Comparison of ENCODE assay signal across 26 cellular contexts in genomic region chr3:31440878-31441277, GRCh38.
DNase-seq lines count a peak whose midpoint lies in the region; ATAC-seq, FAIRE-seq and TF ChIP-seq lines count a peak whose summit lies in the region.
"Had no signal": no experiment of that assay in that cellular context is flagged by ENCODE, and none has a peak within 500 bp of the region (broad histone marks: within the 10 kb centered on the region; RNA-seq: fewer than 3 reads in every experiment).

No MANE protein-coding gene starts in this region.

- RAD21 ChIA-PET in GM12878 (lab: Charles Lee; ENCODE audit: unreplicated experiment), result interaction anchor here (0.5 to 1.1 kb wide), 2 partner anchors 37 to 193 kb away, joined by 3 to 4 read pairs; no protein-coding TSS in a partner anchor

- TF ChIP-seq EP300 in GM12878 (IDR thresholded peaks at IDR 0.05; ENCODE audit: borderline replicate concordance in 1 of 2, control insufficient read depth in 1 of 2, low read depth in 2 of 2, low read length in 2 of 2), result no peak

- H3K9ac ChIP-seq in KMS-11 (no peak overlapping the region), GM12878 (ENCODE audit: control insufficient read depth, insufficient read depth, low read length) (no peak overlapping the region)
- H3K9ac ChIP-seq: BLaER1 treated with 17β-estradiol and CSF1 and Interleukin-3, amounts not matched to agents 10 nM and 100 nM; GM23248 had no signal

- no peak overlapping the region for H2AFZ ChIP-seq in KMS-11 (ENCODE audit: low read depth)
- H2AFZ ChIP-seq in GM12878 (ENCODE audit: control insufficient read depth, low read depth, low read length), result no peak overlapping the region
- H2AFZ ChIP-seq: GM23248 had no signal

- in situ Hi-C loops in GM12878 (cut with MboI), result no loop called here

- H3K79me2 ChIP-seq in KMS-11 (ENCODE audit: insufficient read depth, low read depth), result no peaks in the 10 kb centered on the region
- H3K79me2 ChIP-seq in GM12878 (ENCODE audit: control insufficient read depth, insufficient read depth, low read length), result no peaks in the 10 kb centered on the region

- no peak for TF ChIP-seq POLR2A in GM12892 (IDR thresholded peaks at IDR 0.05; ENCODE audit: low read depth, low read length)
- TF ChIP-seq POLR2A in GM12878 (IDR thresholded peaks at IDR 0.05; ENCODE audit: low read depth, low read length), result no peak

- H4K20me1 ChIP-seq in KMS-11 (ENCODE audit: insufficient read depth) (no peaks in the 10 kb centered on the region), GM12878 (ENCODE audit: control insufficient read depth, insufficient read depth) (no peaks in the 10 kb centered on the region)
- H4K20me1 ChIP-seq: BLaER1 treated with 17β-estradiol and CSF1 and Interleukin-3, amounts not matched to agents 10 nM and 100 nM had no signal

- BruUV-seq in GM12878 (replicated peaks; lab: Mats Ljungman, UMichigan), result no TSS peak

- no peak for TF ChIP-seq RAD21 in GM12878 (IDR thresholded peaks at IDR 0.05; ENCODE audit: insufficient read depth, low read depth, low read length)

- ATAC-seq in GM12878, result peak; percentile 61
- ATAC-seq: A549 had no signal

- FAIRE-seq in GM12892 (lab: Jason Lieb, UNC) (peak; percentile 42), GM12878 (lab: Jason Lieb, UNC) (no peak)
- FAIRE-seq: A549, GM18507, H1 had no signal

- intact Hi-C loops in GM12878 (cut with micrococcal nuclease; ENCODE audit: unreplicated experiment), result loop anchor here (10.0 kb wide), 1 partner anchor 666 kb away; no protein-coding TSS in a partner anchor

- H3K27me3 ChIP-seq in KMS-11 (ENCODE audit: insufficient read depth, low read depth), result no peaks in the 10 kb centered on the region
- H3K27me3 ChIP-seq in GM12878 (replicated peaks in 1 of 2; ENCODE audit: control insufficient read depth in 2 of 2, insufficient read depth in 2 of 2, low read length in 1 of 2), result no peaks in the 10 kb centered on the region
- H3K27me3 ChIP-seq: BE2C; BLaER1 treated with 17β-estradiol and CSF1 and Interleukin-3, amounts not matched to agents 10 nM and 100 nM had no signal

- DNase-seq in GM12865 (ENCODE audit: low read depth), result peak; percentile 33
- no peak for DNase-seq in GM12892 (ENCODE audit: insufficient read length)
- no peak for DNase-seq in GM12878 (ENCODE audit: low read depth, low spot score)
- no peak for DNase-seq in D341Med (ENCODE audit: low spot score)
- DNase-seq in midbrain (lab: John Stamatoyannopoulos, UW), result no peak
- DNase-seq in stimulated activated CD4-positive, alpha-beta T cell treated with anti-CD3 and anti-CD28 coated beads, Interleukin-1b, Interleukin-23, amount 100 ng/mL, for 48 hours, result no peak
- DNase-seq in COLO668 (lab: John Stamatoyannopoulos, UW; ENCODE audit: unreplicated experiment), result no peak
- DNase-seq: 8988T; ACHN; AML-193; BE2C; Calu3; CD4-positive, alpha-beta T cell; CD8-positive, alpha-beta memory T cell; COR-L47; DMS79; EL; GDM1; GM23248; H7; HCEC 1CT had no signal

- H3K36me3 ChIP-seq in KMS-11 (ENCODE audit: insufficient read depth) (no peaks in the 10 kb centered on the region), GM12878 (ENCODE audit: control insufficient read depth in 2 of 2, insufficient read depth in 2 of 2, low read length in 1 of 2) (no peaks in the 10 kb centered on the region)
- H3K36me3 ChIP-seq: BE2C had no signal

- SMC1A ChIA-PET in GM12878 (lab: Charles Lee; ENCODE audit: uncharacterized antibody, unreplicated experiment), result interaction anchor here (0.6 to 3.3 kb wide), 10 partner anchors 9 to 193 kb away, joined by 3 to 21 read pairs (median 4); no protein-coding TSS in a partner anchor

- WGBS in GM12878 (ENCODE audit: insufficient coverage, insufficient replicate concordance, low lambda C conversion rate, missing lambda C conversion rate), result 95% methylated on average over 1 of the region's 1 CpG

- POLR2A ChIA-PET in GM12878 (lab: Charles Lee), result interaction anchor here (0.6 to 1.1 kb wide), 4 partner anchors 13 to 353 kb away, joined by 3 read pairs; no protein-coding TSS in a partner anchor

- CTCF ChIA-PET in GM12878 (lab: Yijun Ruan, JAX), result interaction anchor here (0.6 to 1.2 kb wide), 4 partner anchors 10 to 92 kb away, joined by 3 read pairs; no protein-coding TSS in a partner anchor

- H3K4me3 ChIP-seq in GM12865 (ENCODE audit: low read depth, low read length) (no peak overlapping the region), KMS-11 (IDR thresholded peaks at IDR 0.05; ENCODE audit: insufficient read depth, low read depth, low read length) (no peak overlapping the region), GM12878 (no peak overlapping the region)
- H3K4me3 ChIP-seq: A549; BLaER1 treated with 17β-estradiol and CSF1 and Interleukin-3, amounts not matched to agents 10 nM and 100 nM; GM23248 had no signal

- H3K27ac ChIP-seq in KMS-11 (no peak overlapping the region), GM12878 (ENCODE audit: control insufficient read depth, insufficient read depth) (no peak overlapping the region)
- H3K27ac ChIP-seq: A549; BLaER1 treated with 17β-estradiol and CSF1 and Interleukin-3, amounts not matched to agents 10 nM and 100 nM; GM23248 had no signal

- H3K4me2 ChIP-seq in KMS-11, result peak overlapping the region; percentile 21; the same call in 1 of the 2 replicates
- H3K4me2 ChIP-seq in GM12878 (ENCODE audit: control insufficient read depth, insufficient read depth), result no peak overlapping the region
- H3K4me2 ChIP-seq: A549; BLaER1 treated with 17β-estradiol and CSF1 and Interleukin-3, amounts not matched to agents 10 nM and 100 nM had no signal

- peaks cover 57% of the 10 kb centered on the region for H3K4me1 ChIP-seq in KMS-11 (ENCODE audit: low read depth, poor library complexity, severe bottlenecking)
- H3K4me1 ChIP-seq in GM12878 (ENCODE audit: control insufficient read depth, insufficient read depth, low read length), result peaks cover 25% of the 10 kb centered on the region; the same call in 1 of the 2 replicates
- H3K4me1 ChIP-seq: A549; BE2C; BLaER1 treated with 17β-estradiol and CSF1 and Interleukin-3, amounts not matched to agents 10 nM and 100 nM had no signal

- TF ChIP-seq CTCF in GM12865 (IDR thresholded peaks at IDR 0.05; ENCODE audit: insufficient read depth, low read depth, low read length, missing control alignments), result no peak
- TF ChIP-seq CTCF in KMS-11 (conservative IDR thresholded peaks at IDR 0.05; ENCODE audit: low read depth, low read length), result no peak
- no peak for TF ChIP-seq CTCF in GM12878 (IDR thresholded peaks at IDR 0.05 in 2 of 3, conservative IDR thresholded peaks at IDR 0.05 in 1 of 3; ENCODE audit: control insufficient read depth in 2 of 3, extremely low read depth in 1 of 3, insufficient read depth in 1 of 3, low read depth in 3 of 3, low read length in 3 of 3)

- H3K9me3 ChIP-seq in GM12878 (replicated peaks; ENCODE audit: control insufficient read depth, insufficient read depth, low read length), result peaks cover 8% of the 10 kb centered on the region
- H3K9me3 ChIP-seq: BE2C had no signal

TF ChIP-seq in GM12878, 131 proteins besides CTCF, POLR2A, EP300 and RAD21:
- 0 out of 2 replicates have a peak, but pooled peaks have one; percentile 17 for TF ChIP-seq NFIC (IDR thresholded peaks at IDR 0.05; ENCODE audit: low read depth, low read length)
- TF ChIP-seq IKZF2 (IDR thresholded peaks at IDR 0.05), result peak in 1 of 2 experiments; percentile 20; a peak in 1 of 4 replicates
- peak; percentile 31; the same call in 1 of the 2 replicates for TF ChIP-seq IKZF1 (conservative IDR thresholded peaks at IDR 0.05)
- TF ChIP-seq HDAC2 (IDR thresholded peaks at IDR 0.05), result no peak
